ENCODE assay signal across 17 cellular contexts in the genomic region with DNA sequence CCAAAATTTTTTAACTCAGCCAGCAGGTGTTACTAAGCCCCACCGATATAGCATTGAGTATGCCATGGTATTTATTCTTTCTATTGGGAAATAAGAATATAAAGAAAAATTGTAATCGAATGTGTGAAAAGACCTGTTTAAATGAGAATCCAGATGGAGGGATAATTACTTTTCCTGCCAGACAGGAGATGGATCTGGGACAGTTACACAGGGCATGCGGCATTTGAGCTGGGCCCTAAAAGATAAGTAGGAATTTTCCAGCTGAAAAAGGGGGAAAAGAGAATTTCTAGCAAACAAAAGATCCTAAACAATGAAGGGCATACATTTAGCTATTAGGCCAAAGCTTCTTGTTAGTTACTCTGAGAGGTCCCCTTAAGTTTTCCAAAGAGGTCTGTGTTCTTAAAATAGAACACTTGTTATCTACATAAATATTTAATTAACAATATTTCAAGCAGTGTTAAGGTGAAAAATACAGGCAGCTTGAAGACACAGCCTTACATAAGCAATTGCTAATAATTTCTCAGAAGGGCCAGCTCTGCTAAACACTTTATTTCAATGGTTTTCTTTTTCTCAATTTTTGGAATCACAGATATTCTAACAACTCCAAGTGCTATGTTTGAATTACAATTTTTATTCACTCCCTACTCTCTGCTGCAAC.
"Had no signal": no experiment of that assay in that cellular context is flagged by ENCODE, and none has a peak within 500 bp of the region (broad histone marks: within the 10 kb centered on the region; RNA-seq: fewer than 3 reads in every experiment).

No MANE protein-coding gene starts in this region.

- H3K4me1 Mint-ChIP-seq: activated T-helper 17 cell treated with anti-CD3 and anti-CD28 coated beads, Interleukin-2, amount 50 U/mL, for 72 hours; immature natural killer cell; naive B cell had no signal

- H3K9me3 Mint-ChIP-seq: activated naive CD4-positive, alpha-beta T cell treated with anti-CD3 and anti-CD28 coated beads for 36 hours; activated naive CD8-positive, alpha-beta T cell treated with anti-CD3 and anti-CD28 coated beads, Interleukin-2, amount 50 U/mL, for 24 hours; activated T-helper 17 cell treated with anti-CD3 and anti-CD28 coated beads, Interleukin-2, amount 50 U/mL, for 72 hours; immature natural killer cell; naive B cell; type B pancreatic cell had no signal

- H3K36me3 ChIP-seq: ascending aorta, colonic mucosa, esophagus squamous epithelium, ovary, suprapubic skin had no signal

- H3K4me1 ChIP-seq: colonic mucosa had no signal

- H3K27ac ChIP-seq: ascending aorta, colonic mucosa had no signal

- H3K27ac Mint-ChIP-seq: activated naive CD4-positive, alpha-beta T cell treated with anti-CD3 and anti-CD28 coated beads for 36 hours; activated naive CD8-positive, alpha-beta T cell treated with anti-CD3 and anti-CD28 coated beads, Interleukin-2, amount 50 U/mL, for 24 hours; activated T-helper 17 cell treated with anti-CD3 and anti-CD28 coated beads, Interleukin-2, amount 50 U/mL, for 72 hours; immature natural killer cell; naive B cell; type B pancreatic cell had no signal

- H3K36me3 Mint-ChIP-seq: immature natural killer cell, naive B cell, type B pancreatic cell had no signal

- H3K27me3 ChIP-seq: ascending aorta, colonic mucosa, esophagus squamous epithelium, ovary, suprapubic skin had no signal

- DNase-seq: activated CD4-positive, alpha-beta T cell treated with anti-CD3 and anti-CD28 coated beads, Interleukin-2, amount 50 U/mL, for 1 hour; activated naive CD4-positive, alpha-beta T cell treated with anti-CD3 and anti-CD28 coated beads for 36 hours; activated naive CD8-positive, alpha-beta T cell treated with anti-CD3 and anti-CD28 coated beads, Interleukin-2, amount 50 U/mL, for 24 hours; activated T-cell treated with anti-CD3 and anti-CD28 coated beads for 4 hours; colonic mucosa; esophagus squamous epithelium; immature natural killer cell; naive B cell; ovary; SIG-M5; stimulated activated CD4-positive, alpha-beta T cell treated with anti-CD3 and anti-CD28 coated beads, Interleukin-4, amount 100 ng/mL, for 1 hour; stimulated activated naive CD4-positive, alpha-beta T cell; T-helper 2 cell had no signal

- H3K4me3 ChIP-seq: ascending aorta, colonic mucosa, esophagus squamous epithelium, ovary, suprapubic skin had no signal

- H3K4me3 Mint-ChIP-seq: activated naive CD4-positive, alpha-beta T cell treated with anti-CD3 and anti-CD28 coated beads for 36 hours; activated naive CD8-positive, alpha-beta T cell treated with anti-CD3 and anti-CD28 coated beads, Interleukin-2, amount 50 U/mL, for 24 hours; activated T-helper 17 cell treated with anti-CD3 and anti-CD28 coated beads, Interleukin-2, amount 50 U/mL, for 72 hours; immature natural killer cell; naive B cell; type B pancreatic cell had no signal

- ATAC-seq: activated naive CD8-positive, alpha-beta T cell treated with anti-CD3 and anti-CD28 coated beads, Interleukin-2, amount 50 U/mL, for 24 hours; activated T-helper 17 cell treated with anti-CD3 and anti-CD28 coated beads, Interleukin-2, amount 50 U/mL, for 72 hours had no signal

- H3K9me3 ChIP-seq: ascending aorta, colonic mucosa, esophagus squamous epithelium, ovary, suprapubic skin had no signal

- H3K27me3 Mint-ChIP-seq: activated naive CD8-positive, alpha-beta T cell treated with anti-CD3 and anti-CD28 coated beads, Interleukin-2, amount 50 U/mL, for 24 hours; type B pancreatic cell had no signal
